ENCODE assay signal across 19 cellular contexts in genomic region chr5:138615461-138615860, GRCh38. TPM values are rescaled to one million over a fixed set of nuclear protein-coding genes. Genes with fewer than 3 reads are reported as not detected.
DNase-seq lines count a peak whose midpoint lies in the region; TF ChIP-seq lines count a peak whose summit lies in the region.
"Had no signal": no experiment of that assay in that cellular context is flagged by ENCODE, and none has a peak within 500 bp of the region (broad histone marks: within the 10 kb centered on the region; RNA-seq: fewer than 3 reads in every experiment).

No MANE protein-coding gene starts in this region.

- H3K9me3 Mint-ChIP-seq in neural crest cell (no peaks in the 10 kb centered on the region), HFFc6 (no peaks in the 10 kb centered on the region)
- H3K9me3 Mint-ChIP-seq: CD4-positive, CD25-positive, alpha-beta regulatory T cell; CD8-positive, alpha-beta T cell; H9 had no signal

- peaks cover 8 to 14% of the 10 kb centered on the region in 2 donors for H3K4me1 ChIP-seq in thyroid gland
- H3K4me1 ChIP-seq: Caco-2 had no signal

- H3K27ac Mint-ChIP-seq in neural crest cell (ENCODE audit: unreplicated experiment): peak overlapping the region; percentile 65
- H3K27ac Mint-ChIP-seq in HFFc6: no peak overlapping the region
- H3K27ac Mint-ChIP-seq: B cell; CD4-positive, CD25-positive, alpha-beta regulatory T cell; CD8-positive, alpha-beta T cell; H9 had no signal

- intact Hi-C loops in thyroid gland (cut with DNase I): no loop called here

- no peaks in the 10 kb centered on the region for H3K27me3 Mint-ChIP-seq in neural crest cell (ENCODE audit: low read depth)
- peaks cover 22% of the 10 kb centered on the region for H3K27me3 Mint-ChIP-seq in HFFc6 (ENCODE audit: insufficient read depth)

- no peak for TF ChIP-seq CTCF in neural crest cell (conservative IDR thresholded peaks at IDR 0.05)
- no peak for TF ChIP-seq CTCF in thyroid gland (IDR thresholded peaks at IDR 0.05)
- no peak for TF ChIP-seq CTCF in HFFc6 (IDR thresholded peaks at IDR 0.05)

- no peak overlapping the region for H3K4me3 Mint-ChIP-seq in neural crest cell
- no peak overlapping the region for H3K4me3 Mint-ChIP-seq in HFFc6
- H3K4me3 Mint-ChIP-seq: B cell; CD4-positive, CD25-positive, alpha-beta regulatory T cell; CD8-positive, alpha-beta T cell; H9 had no signal

- peaks cover 19% of the 10 kb centered on the region for H3K4me1 Mint-ChIP-seq in neural crest cell
- H3K4me1 Mint-ChIP-seq in HFFc6 (ENCODE audit: low read depth): peaks cover 12% of the 10 kb centered on the region; the same call in 1 of the 2 replicates

- H3K27me3 ChIP-seq in thyroid gland: no peaks in the 10 kb centered on the region
- H3K27me3 ChIP-seq: BLaER1 had no signal

- DNase-seq in caudate nucleus (lab: John Stamatoyannopoulos, UW) (no peak), neural crest cell (ENCODE audit: low read depth, low spot score) (no peak), thyroid gland (peak; percentile 63 to 67), NCI-H226 (no peak), HFFc6 (no peak), islet precursor cell (no peak)
- DNase-seq: Caco-2; CD4-positive, CD25-positive, alpha-beta regulatory T cell; CD8-positive, alpha-beta T cell; DMS 273 treated with DMSO at 0.1 percent for 48 hours; DMS79; EL; GDM1; GM23248; H9 had no signal

- no peaks in the 10 kb centered on the region for H3K36me3 Mint-ChIP-seq in neural crest cell (ENCODE audit: low read depth)
- H3K36me3 Mint-ChIP-seq in HFFc6 (ENCODE audit: low read depth): no peaks in the 10 kb centered on the region
- H3K36me3 Mint-ChIP-seq: CD4-positive, CD25-positive, alpha-beta regulatory T cell; CD8-positive, alpha-beta T cell had no signal

- no peaks in the 10 kb centered on the region for H3K36me3 ChIP-seq in thyroid gland
- H3K36me3 ChIP-seq: BLaER1 had no signal

- no peak for TF ChIP-seq POLR2A in thyroid gland (IDR thresholded peaks at IDR 0.05)

- no peak overlapping the region for H3K4me3 ChIP-seq in thyroid gland (replicated peaks in 1 of 3)
- H3K4me3 ChIP-seq: BLaER1, GM12878, GM23248 had no signal

- no peaks in the 10 kb centered on the region for H3K9me3 ChIP-seq in thyroid gland
- H3K9me3 ChIP-seq: BLaER1, Caco-2 had no signal

- H3K27ac ChIP-seq in caudate nucleus (ENCODE audit: low read depth, low read length): peak overlapping the region; percentile 23
- no peak overlapping the region for H3K27ac ChIP-seq in thyroid gland
- H3K27ac ChIP-seq: BLaER1, C4-2B, GM23248 had no signal

- WGBS in thyroid gland, 2 donors: 63 to 66% methylated on average over 3 of the region's 3 CpGs

RNA-seq across cellular contexts. Expression of gene HSPA9, which starts 40.3 kb away (rescaled TPM):
- total RNA-seq in neural crest cell (247 and 250 TPM in 2 replicates), thyroid gland (100 to 1,000 TPM; 253 to 556 (median 406) TPM)
- 100 to 1,000 TPM; 193 to 236 (median 210) TPM for total RNA-seq in HFFc6 (2021; fragmentation: NEBNext Ultra II Directional; extraction: Animal tissue kit (Norgen Biotek cat#: 25700))

Comparison
In these comparisons a context has a peak if more than half of its experiments do, and no peak if none do; other contexts are left out.
1. DNase-seq: peak in thyroid gland (2 of 2); none in caudate nucleus (0 of 61), neural crest cell (single experiment), NCI-H226 (single experiment), HFFc6 (single experiment) and islet precursor cell (single experiment).